1 cellular context compared by ENCODE assay signal in genomic region chr2:148533004-148533403, GRCh38.
TF ChIP-seq lines count a peak whose summit lies in the region.

No MANE protein-coding gene starts in this region.

TF ChIP-seq in K562, 482 proteins besides CTCF, POLR2A, EP300 and RAD21 (continued from another document):
- no peak for TF ChIP-seq GMEB1 (CRISPR knock-in tag; IDR thresholded peaks at IDR 0.05)
- no peak for TF ChIP-seq DIDO1 (tag; IDR thresholded peaks at IDR 0.05; ENCODE audit: low read depth)
- TF ChIP-seq ETV5 (CRISPR knock-in tag; IDR thresholded peaks at IDR 0.05; ENCODE audit: low read depth): no peak
- no peak for TF ChIP-seq ZNF561 (CRISPR knock-in tag; conservative IDR thresholded peaks at IDR 0.05)
- TF ChIP-seq FOXK2 (conservative IDR thresholded peaks at IDR 0.05 in 1 of 2, IDR thresholded peaks at IDR 0.05 in 1 of 2; ENCODE audit: low read depth in 2 of 2): no peak
- TF ChIP-seq FOXP4 (CRISPR knock-in tag; IDR thresholded peaks at IDR 0.05; ENCODE audit: borderline replicate concordance): no peak
- no peak for TF ChIP-seq NFXL1 (CRISPR knock-in tag; IDR thresholded peaks at IDR 0.05)
- no peak for TF ChIP-seq CEBPG (CRISPR knock-in tag; IDR thresholded peaks at IDR 0.05)
- no peak for TF ChIP-seq CEBPG (tag; conservative IDR thresholded peaks at IDR 0.05 in 1 of 2, IDR thresholded peaks at IDR 0.05 in 1 of 2)
